ENCODE assay signal across 10 cellular contexts in genomic region chr1:93701619-93702018, GRCh38. TPM values are rescaled to one million over a fixed set of nuclear protein-coding genes. Genes with fewer than 3 reads are reported as not detected.
DNase-seq lines count a peak whose midpoint lies in the region; ATAC-seq, FAIRE-seq and TF ChIP-seq lines count a peak whose summit lies in the region.
"Had no signal": no experiment of that assay in that cellular context is flagged by ENCODE, and none has a peak within 500 bp of the region (broad histone marks: within the 10 kb centered on the region; RNA-seq: fewer than 3 reads in every experiment).

No MANE protein-coding gene starts in this region.

- TF ChIP-seq POLR2A in endothelial cell of umbilical vein (IDR thresholded peaks at IDR 0.05; ENCODE audit: low read depth, low read length) = no peak

- ATAC-seq in psoas muscle (peak; percentile 88 to 91 (median 90)), HG03095 (IDR thresholded peaks at IDR 0.05; ENCODE audit: unreplicated experiment) (no peak), HG02759 (IDR thresholded peaks at IDR 0.05; ENCODE audit: unreplicated experiment) (no peak)

- CTCF ChIA-PET in endothelial cell of umbilical vein (lab: Charles Lee) = interaction anchor here (1.0 to 2.4 kb wide), 5 partner anchors 12 to 143 kb away, joined by 3 to 13 read pairs (median 8); no protein-coding TSS in a partner anchor

- POLR2A ChIA-PET in endothelial cell of umbilical vein (lab: Charles Lee) = no interaction called here

- H3K9me1 ChIP-seq in endothelial cell of umbilical vein (replicated peaks; ENCODE audit: control insufficient read depth, extremely low read depth, insufficient read depth, low read length) = no peaks in the 10 kb centered on the region

- H3K4me2 ChIP-seq in endothelial cell of umbilical vein (ENCODE audit: insufficient read depth, low read length) = no peak overlapping the region

- FAIRE-seq in endothelial cell of umbilical vein (lab: Jason Lieb, UNC) = peak; percentile 93

- no peak overlapping the region for H3K4me3 ChIP-seq in endothelial cell of umbilical vein (replicated peaks in 1 of 3; ENCODE audit: insufficient read depth in 1 of 3, low read depth in 1 of 3, low read length in 3 of 3)
- H3K4me3 ChIP-seq in psoas muscle = no peak overlapping the region

- H4K20me1 ChIP-seq in endothelial cell of umbilical vein (replicated peaks; ENCODE audit: control insufficient read depth, extremely low read depth, insufficient read depth, low read length) = no peaks in the 10 kb centered on the region

- H2AFZ ChIP-seq in endothelial cell of umbilical vein (ENCODE audit: low read depth, low read length) = peak overlapping the region; percentile 35

- H3K27ac ChIP-seq in endothelial cell of umbilical vein (ENCODE audit: insufficient read depth, low read depth, low read length) (peak overlapping the region; percentile 25), psoas muscle (peak overlapping the region; percentile 93)

- H3K27ac Mint-ChIP-seq in activated T-helper 1 cell treated with anti-CD3 and anti-CD28 coated beads, Interleukin-12 subunit alpha, Interleukin-12 subunit beta, Interleukin-2, Interleukin-4 antibody, amounts not matched to agents 30 ng/mL and 10 ng/mL and 1 ng/mL, durations not matched to agents 14 hours and 24 hours and 36 hours = no peak overlapping the region

- H3K27me3 ChIP-seq in endothelial cell of umbilical vein (ENCODE audit: control insufficient read depth in 2 of 2, insufficient read depth in 2 of 2, low read length in 2 of 2) (no peaks in the 10 kb centered on the region), psoas muscle (ENCODE audit: insufficient read depth in 3 of 3, low read length in 2 of 3) (peaks cover 0 to 2% (median 0%) of the 10 kb centered on the region in 3 donors)

- H3K4me1 ChIP-seq in endothelial cell of umbilical vein (ENCODE audit: control insufficient read depth, extremely low read depth, insufficient read depth, low read length) (peaks cover 9% of the 10 kb centered on the region), psoas muscle (peaks cover 36% of the 10 kb centered on the region)

- TF ChIP-seq CTCF in endothelial cell of umbilical vein (IDR thresholded peaks at IDR 0.05; ENCODE audit: extremely low read depth in 1 of 2, insufficient read depth in 1 of 2, low read depth in 1 of 2, low read length in 2 of 2) (no peak), psoas muscle (IDR thresholded peaks at IDR 0.05) (no peak)

- H3K36me3 Mint-ChIP-seq in activated T-helper 1 cell treated with anti-CD3 and anti-CD28 coated beads, Interleukin-12 subunit alpha, Interleukin-12 subunit beta, Interleukin-2, Interleukin-4 antibody, amounts not matched to agents 30 ng/mL and 10 ng/mL and 1 ng/mL, durations not matched to agents 14 hours and 24 hours and 36 hours (ENCODE audit: low read depth) = no peaks in the 10 kb centered on the region

- no peaks in the 10 kb centered on the region for H3K36me3 ChIP-seq in endothelial cell of umbilical vein (ENCODE audit: control insufficient read depth in 2 of 2, extremely low read depth in 1 of 2, insufficient read depth in 2 of 2, low read length in 2 of 2)
- H3K36me3 ChIP-seq in psoas muscle (ENCODE audit: insufficient read depth in 1 of 2, low read depth in 1 of 2) = no peaks in the 10 kb centered on the region

- peaks cover 3% of the 10 kb centered on the region for H3K27me3 Mint-ChIP-seq in activated T-helper 1 cell treated with anti-CD3 and anti-CD28 coated beads, Interleukin-12 subunit alpha, Interleukin-12 subunit beta, Interleukin-2, Interleukin-4 antibody, amounts not matched to agents 30 ng/mL and 10 ng/mL and 1 ng/mL, durations not matched to agents 14 hours and 24 hours and 36 hours (ENCODE audit: insufficient read depth)

- no peak overlapping the region for H3K9ac ChIP-seq in endothelial cell of umbilical vein (replicated peaks; ENCODE audit: extremely low read depth, insufficient read depth, low read length)

- H3K79me2 ChIP-seq in endothelial cell of umbilical vein (ENCODE audit: control insufficient read depth, insufficient read depth, low read length) = no peaks in the 10 kb centered on the region

- dilution Hi-C loops in endothelial cell of umbilical vein (cut with MboI; ENCODE audit: extremely low pct_ligation_motif_present, low sequenced_read_pairs) = no loop called here

- H3K4me3 Mint-ChIP-seq in activated T-helper 1 cell treated with anti-CD3 and anti-CD28 coated beads, Interleukin-12 subunit alpha, Interleukin-12 subunit beta, Interleukin-2, Interleukin-4 antibody, amounts not matched to agents 30 ng/mL and 10 ng/mL and 1 ng/mL, durations not matched to agents 14 hours and 24 hours and 36 hours = no peak overlapping the region

- no peaks in the 10 kb centered on the region for H3K9me3 Mint-ChIP-seq in activated T-helper 1 cell treated with anti-CD3 and anti-CD28 coated beads, Interleukin-12 subunit alpha, Interleukin-12 subunit beta, Interleukin-2, Interleukin-4 antibody, amounts not matched to agents 30 ng/mL and 10 ng/mL and 1 ng/mL, durations not matched to agents 14 hours and 24 hours and 36 hours

- DNase-seq in ELR (ENCODE audit: low read depth) = peak; percentile 100
- peak; percentile 100 for DNase-seq in M059J (ENCODE audit: low read depth)
- peak; percentile 55 for DNase-seq in endothelial cell of umbilical vein (ENCODE audit: low read depth, low spot score)
- DNase-seq in psoas muscle = peak; percentile 69 to 77
- no peak for DNase-seq in activated T-helper 1 cell treated with anti-CD3 and anti-CD28 coated beads, Interleukin-12 subunit alpha, Interleukin-12 subunit beta, Interleukin-2, Interleukin-4 antibody, amounts not matched to agents 30 ng/mL and 10 ng/mL and 1 ng/mL, durations not matched to agents 14 hours and 24 hours and 36 hours (ENCODE audit: low spot score)
- DNase-seq in activated CD4-positive, alpha-beta T cell treated with anti-CD3 and anti-CD28 coated beads, Interleukin-2, amount 50 U/mL, for 48 hours = no peak
- DNase-seq: activated gamma-delta T cell, NCI-H2227 treated with DMSO at 0.1 percent for 48 hours had no signal

- peaks cover 11% of the 10 kb centered on the region for H3K4me1 Mint-ChIP-seq in activated T-helper 1 cell treated with anti-CD3 and anti-CD28 coated beads, Interleukin-12 subunit alpha, Interleukin-12 subunit beta, Interleukin-2, Interleukin-4 antibody, amounts not matched to agents 30 ng/mL and 10 ng/mL and 1 ng/mL, durations not matched to agents 14 hours and 24 hours and 36 hours (ENCODE audit: low read depth)

- H3K9me3 ChIP-seq in endothelial cell of umbilical vein (replicated peaks; ENCODE audit: control insufficient read depth, insufficient read depth, low read length) = no peaks in the 10 kb centered on the region
- H3K9me3 ChIP-seq in psoas muscle = no peaks in the 10 kb centered on the region

- no TSS peak for BruUV-seq in endothelial cell of umbilical vein (replicated peaks; lab: Mats Ljungman, UMichigan)

- intact Hi-C loops in endothelial cell of umbilical vein (cut with micrococcal nuclease) (loop anchor here (2.0 kb wide), 1 partner anchor 21 kb away; no protein-coding TSS in a partner anchor), psoas muscle (cut with DNase I) (no loop called here)
- intact Hi-C loops in activated T-helper 1 cell treated with anti-CD3 and anti-CD28 coated beads, Interleukin-12 subunit alpha, Interleukin-12 subunit beta, Interleukin-2, Interleukin-4 antibody, amounts not matched to agents 30 ng/mL and 10 ng/mL and 1 ng/mL, durations not matched to agents 14 hours and 24 hours and 36 hours (cut with micrococcal nuclease) = no loop called here

TF ChIP-seq in endothelial cell of umbilical vein, 7 proteins besides CTCF, POLR2A, EP300 and RAD21:
- peak; percentile 13 for TF ChIP-seq GATA2 (IDR thresholded peaks at IDR 0.05; ENCODE audit: insufficient read depth, insufficient read length, low read depth, low read length)
- TF ChIP-seq POLR2AphosphoS5 (IDR thresholded peaks at IDR 0.05; ENCODE audit: insufficient read depth, low read depth, low read length) = peak; percentile 56
- TF ChIP-seq JUN (IDR thresholded peaks at IDR 0.05; ENCODE audit: borderline replicate concordance, insufficient read depth, insufficient read length, low read depth) = no peak
- peak; percentile 95 for TF ChIP-seq FOS (IDR thresholded peaks at IDR 0.05; ENCODE audit: borderline replicate concordance, insufficient read depth, low read length)

RNA-seq across cellular contexts. Expression of gene BCAR3, which starts 20.0 kb away (rescaled TPM):
- total RNA-seq in M059J (2014; rRNA removed; shearing (Covaris generic)) = 52.4 and 72.2 TPM in 2 replicates
- total RNA-seq in endothelial cell of umbilical vein = 31.2 and 32.9 TPM in 2 replicates
- 15.6 and 17.5 TPM in 2 replicates for polyA plus RNA-seq in endothelial cell of umbilical vein
- 25.3 and 26.5 TPM in 2 replicates for polyA plus RNA-seq in endothelial cell of umbilical vein (2011; cell fraction: cytosol; rRNA removed)
- polyA plus RNA-seq in endothelial cell of umbilical vein (2011; cell fraction: nucleus; rRNA removed) = 36.3 and 37.1 TPM in 2 replicates
- polyA plus RNA-seq in endothelial cell of umbilical vein (2012) = 32.6 and 38.1 TPM in 2 replicates
- polyA minus RNA-seq in endothelial cell of umbilical vein = 18.1 and 19.7 TPM in 2 replicates
- polyA minus RNA-seq in endothelial cell of umbilical vein (2011; cell fraction: cytosol; rRNA and poly(A)+ RNA removed) = 69.6 TPM
- 30.1 and 38.1 TPM in 2 replicates for polyA minus RNA-seq in endothelial cell of umbilical vein (2011; cell fraction: nucleus; rRNA and poly(A)+ RNA removed)
- total RNA-seq in psoas muscle = 10 to 100 TPM; 16.2 to 34.3 (median 21.1) TPM
- polyA plus RNA-seq in psoas muscle = 10 to 100 TPM; 15.8 to 64.1 (median 16.5) TPM
- 0.29 and 1.1 TPM in 2 replicates for total RNA-seq in activated T-helper 1 cell treated with anti-CD3 and anti-CD28 coated beads, Interleukin-12 subunit alpha, Interleukin-12 subunit beta, Interleukin-2, Interleukin-4 antibody, amounts not matched to agents 30 ng/mL and 10 ng/mL and 1 ng/mL, durations not matched to agents 14 hours and 24 hours and 36 hours

Comparison
In these comparisons a context has a peak if more than half of its experiments do, and no peak if none do; other contexts are left out.
1. DNase-seq: peak in ELR (single experiment), M059J (single experiment), endothelial cell of umbilical vein (single experiment) and psoas muscle (2 of 2); none in activated T-helper 1 cell treated with anti-CD3 and anti-CD28 coated beads, Interleukin-12 subunit alpha, Interleukin-12 subunit beta, Interleukin-2, Interleukin-4 antibody, amounts not matched to agents 30 ng/mL and 10 ng/mL and 1 ng/mL, durations not matched to agents 14 hours and 24 hours and 36 hours (single experiment) and activated CD4-positive, alpha-beta T cell treated with anti-CD3 and anti-CD28 coated beads, Interleukin-2, amount 50 U/mL, for 48 hours (0 of 2).
2. ATAC-seq: peak in psoas muscle (4 of 4); none in HG03095 (single experiment) and HG02759 (single experiment).